ENCODE assay signal across 12 cellular contexts in the genomic region with DNA sequence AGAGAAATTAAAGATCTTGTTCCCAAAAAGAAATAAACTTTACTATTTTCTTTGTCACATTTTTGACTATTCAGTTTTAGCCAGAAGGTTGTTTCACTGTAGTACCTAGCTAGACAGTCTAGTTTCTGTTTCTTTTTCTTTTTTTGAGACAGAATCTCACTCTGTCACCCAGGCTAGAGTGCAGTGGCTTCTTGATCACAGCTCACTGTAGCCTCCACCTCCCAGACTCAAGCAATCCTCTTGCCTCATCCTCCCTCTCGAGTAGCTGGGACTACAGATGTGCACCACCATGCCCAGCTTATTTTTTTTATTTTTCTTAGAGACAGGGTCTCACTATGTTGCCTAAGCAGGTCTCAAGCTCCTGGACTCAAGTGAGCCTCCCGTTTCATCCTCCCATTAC. TPM values are rescaled to one million over a fixed set of nuclear protein-coding genes. Genes with fewer than 3 reads are reported as not detected.
DNase-seq lines count a peak whose midpoint lies in the region; ATAC-seq lines count a peak whose summit lies in the region.
"Had no signal": no experiment of that assay in that cellular context is flagged by ENCODE, and none has a peak within 500 bp of the region (broad histone marks: within the 10 kb centered on the region; RNA-seq: fewer than 3 reads in every experiment).

No MANE protein-coding gene starts in this region.

- peaks cover 13% of the 10 kb centered on the region for H3K79me1 ChIP-seq in mesenchymal stem cell (replicated peaks; ENCODE audit: low read length, poor library complexity, severe bottlenecking)

- no peak overlapping the region for H3K18ac ChIP-seq in mesenchymal stem cell (ENCODE audit: low read depth in 1 of 2, low read length in 2 of 2)

- no peak overlapping the region for H2BK15ac ChIP-seq in mesenchymal stem cell (ENCODE audit: low read depth, poor library complexity, severe bottlenecking)

- no peak overlapping the region for H2BK5ac ChIP-seq in mesenchymal stem cell (ENCODE audit: low read depth, low read length, poor library complexity, severe bottlenecking)

- no peak overlapping the region for H2BK120ac ChIP-seq in mesenchymal stem cell (ENCODE audit: low read depth, low read length)

- H2AFZ ChIP-seq in mesenchymal stem cell (ENCODE audit: low read depth, low read length) = no peak overlapping the region

- H3K4ac ChIP-seq in mesenchymal stem cell (ENCODE audit: low read depth in 1 of 2, low read length in 2 of 2) = no peak overlapping the region

- H2AK5ac ChIP-seq in mesenchymal stem cell (ENCODE audit: low read length, severe bottlenecking) = no peak overlapping the region

- H3K9ac ChIP-seq in mesenchymal stem cell (ENCODE audit: low read length) = peak overlapping the region; percentile 91

- H3K4me3 ChIP-seq in mesenchymal stem cell (ENCODE audit: insufficient read depth in 1 of 2, low read depth in 1 of 2, low read length in 2 of 2) = no peak overlapping the region
- H3K4me3 ChIP-seq: cardiac muscle cell had no signal

- H3K14ac ChIP-seq in mesenchymal stem cell (ENCODE audit: low read length in 2 of 2) = no peak overlapping the region

- H3K36me3 ChIP-seq in mesenchymal stem cell (ENCODE audit: control insufficient read depth in 1 of 2, insufficient read depth in 2 of 2, low read depth in 1 of 2, low read length in 2 of 2) = peaks cover 0 to 34% of the 10 kb centered on the region in 2 experiments
- H3K36me3 ChIP-seq: cardiac muscle cell had no signal

- no peak overlapping the region for H4K91ac ChIP-seq in mesenchymal stem cell (ENCODE audit: low read length)

- H4K8ac ChIP-seq in mesenchymal stem cell (ENCODE audit: low read length) = no peak overlapping the region

- ATAC-seq in GM18907 (IDR thresholded peaks at IDR 0.05; ENCODE audit: unreplicated experiment) (peak; percentile 36), GM21717 (IDR thresholded peaks at IDR 0.05; ENCODE audit: unreplicated experiment) (peak; percentile 55), HG03439 (IDR thresholded peaks at IDR 0.05; ENCODE audit: unreplicated experiment) (peak; percentile 49)
- ATAC-seq: heart right ventricle had no signal

- H3K9me3 ChIP-seq in mesenchymal stem cell (ENCODE audit: control insufficient read depth, low read length) = no peaks in the 10 kb centered on the region
- H3K9me3 ChIP-seq: heart right ventricle had no signal

- DNase-seq in mesenchymal stem cell = no peak
- DNase-seq in activated effector memory CD4-positive, alpha-beta T cell treated with anti-CD3 and anti-CD28 coated beads, Interleukin-2, amount 50 U/mL, for 16 hours = no peak
- DNase-seq in 8988T = no peak
- no peak for DNase-seq in GOT3 (lab: John Stamatoyannopoulos, UW)
- DNase-seq in AG20443 (ENCODE audit: low spot score) = no peak
- DNase-seq: activated B cell treated with CpG ODN at 0.5 μM for 24 hours, heart right ventricle, NCI-H774 had no signal

- no peaks in the 10 kb centered on the region for H3K27me3 ChIP-seq in mesenchymal stem cell (ENCODE audit: control insufficient read depth in 1 of 2, insufficient read depth in 1 of 2, low read length in 2 of 2)
- H3K27me3 ChIP-seq: cardiac muscle cell, heart right ventricle had no signal

- H3K27ac ChIP-seq in mesenchymal stem cell (ENCODE audit: low read length, poor library complexity, severe bottlenecking) = no peak overlapping the region
- H3K27ac ChIP-seq: cardiac muscle cell, heart right ventricle had no signal

- WGBS in mesenchymal stem cell = 92% methylated on average over 2 of the region's 2 CpGs

- H3K23ac ChIP-seq in mesenchymal stem cell (ENCODE audit: low read length in 2 of 2) = no peak overlapping the region

- no peak overlapping the region for H2BK12ac ChIP-seq in mesenchymal stem cell (ENCODE audit: low read length in 2 of 2)

- no peaks in the 10 kb centered on the region for H3K4me1 ChIP-seq in mesenchymal stem cell (ENCODE audit: control insufficient read depth, insufficient read depth, low read depth, low read length)

- H3K4me2 ChIP-seq in mesenchymal stem cell (ENCODE audit: low read length, poor library complexity, severe bottlenecking) = no peak overlapping the region

RNA-seq across cellular contexts. Expression of a gene that starts 2.2 kb away (rescaled TPM):
- 17.2 TPM for polyA plus RNA-seq in mesenchymal stem cell (2013, experiment 1 of 2)
- polyA plus RNA-seq in mesenchymal stem cell (2013, experiment 2 of 2) = 18.3 TPM

RNA-seq across cellular contexts. Expression of a gene that starts 41.9 kb away (rescaled TPM):
- polyA plus RNA-seq in mesenchymal stem cell (2013, experiment 1 of 2) = 0.47 TPM
- 0.42 TPM for polyA plus RNA-seq in mesenchymal stem cell (2013, experiment 2 of 2)
